Comparison of ENCODE assay signal across 17 cellular contexts in the genomic region with DNA sequence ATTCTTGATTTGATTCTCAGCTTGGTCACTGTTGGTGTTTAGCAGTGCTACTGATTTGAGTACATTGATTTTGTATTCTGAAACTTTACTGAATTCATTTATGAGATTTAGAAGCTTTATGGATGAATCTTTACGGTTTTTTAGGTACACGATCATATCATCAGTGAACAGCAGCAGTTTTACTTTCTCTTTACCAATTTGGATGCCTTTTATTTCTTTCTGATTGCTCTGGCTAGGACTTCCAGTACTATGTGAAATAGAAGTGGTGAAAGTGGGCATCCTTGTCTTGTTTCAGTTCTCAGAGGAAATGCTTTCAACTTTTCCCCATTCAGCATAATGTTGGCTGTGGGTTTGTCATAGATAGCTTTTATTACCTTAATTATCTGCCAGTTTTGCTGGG. TPM values are rescaled to one million over a fixed set of nuclear protein-coding genes. Genes with fewer than 3 reads are reported as not detected.
"Had no signal": no experiment of that assay in that cellular context is flagged by ENCODE, and none has a peak within 500 bp of the region (broad histone marks: within the 10 kb centered on the region; RNA-seq: fewer than 3 reads in every experiment).

No MANE protein-coding gene starts in this region.

RNA-seq across cellular contexts. Expression of a gene that starts 58.8 kb away (rescaled TPM):
- total RNA-seq: dermis microvascular lymphatic vessel endothelial cell; esophagus mucosa; esophagus squamous epithelium; gastrocnemius medialis; heart right ventricle; left cardiac atrium; left lung; left ventricle myocardium superior; lower leg skin; lower lobe of right lung; lung microvascular endothelial cell; mesenteric fat pad; mesothelial cell of epicardium; mucosa of descending colon; myocyte; naive thymus-derived CD8-positive, alpha-beta T cell had no signal
- polyA plus RNA-seq: heart right ventricle; keratinocyte; naive thymus-derived CD8-positive, alpha-beta T cell had no signal
